Comparison of ENCODE assay signal across 2 cellular contexts in the genomic region with DNA sequence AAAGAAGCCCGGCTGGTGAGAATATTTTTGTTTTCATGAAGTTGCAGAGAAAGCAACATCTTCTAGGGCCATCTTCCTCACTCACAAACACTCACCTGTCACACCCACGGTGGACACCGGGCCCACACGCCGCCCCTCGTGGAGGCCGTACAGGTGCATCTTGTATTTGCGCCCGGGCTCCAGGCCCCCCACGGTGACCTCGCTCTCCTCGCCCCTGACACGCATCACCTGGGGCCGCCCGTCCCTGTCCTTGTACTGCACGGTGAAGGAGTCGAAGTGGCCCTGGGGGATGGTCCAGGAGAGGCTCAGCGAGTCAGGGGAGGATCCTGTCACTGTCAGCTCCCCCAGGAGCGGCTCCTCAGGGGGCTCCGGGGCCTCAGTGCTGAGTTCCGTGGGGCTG. TPM values are rescaled to one million over a fixed set of nuclear protein-coding genes. Genes with fewer than 3 reads are reported as not detected.
"Had no signal": no experiment of that assay in that cellular context is flagged by ENCODE, and none has a peak within 500 bp of the region (broad histone marks: within the 10 kb centered on the region; RNA-seq: fewer than 3 reads in every experiment).

No MANE protein-coding gene starts in this region.

RNA-seq across cellular contexts. Expression of gene CYP21A2, which starts 17.5 kb away (rescaled TPM):
- total RNA-seq: activated B cell treated with CpG ODN at 0.5 μM for 24 hours; activated CD8-positive, alpha-beta T cell treated with anti-CD3 and anti-CD28 coated beads, Interleukin-2, amount 10 ng/mL, durations not matched to agents 7 days and 5 days had no signal
